Comparison of ENCODE assay signal across 15 cellular contexts in the genomic region with DNA sequence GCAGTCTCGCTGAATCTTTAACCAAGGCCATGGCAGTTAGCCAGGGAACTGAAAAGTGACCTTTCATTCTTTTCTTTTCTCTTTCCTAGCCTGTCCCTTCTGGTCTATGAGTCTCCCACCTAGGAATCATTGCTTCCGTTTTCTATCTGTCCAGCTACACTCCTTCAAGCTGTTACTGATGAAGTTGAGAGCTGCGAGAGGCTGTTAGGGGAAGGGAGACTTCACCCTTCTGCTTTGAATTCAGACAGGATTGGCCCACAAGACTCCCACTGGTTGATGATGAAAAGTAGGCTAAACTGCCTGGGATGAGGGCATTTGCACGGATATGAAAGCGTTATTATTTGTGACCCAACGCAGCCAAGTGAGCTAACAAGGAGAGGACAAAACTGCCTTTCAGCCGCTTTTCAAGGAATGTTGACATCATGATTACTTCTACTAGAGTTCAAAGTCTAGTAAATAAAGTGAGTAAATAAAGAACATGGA. TPM values are rescaled to one million over a fixed set of nuclear protein-coding genes. Genes with fewer than 3 reads are reported as not detected.
DNase-seq lines count a peak whose midpoint lies in the region; ATAC-seq and TF ChIP-seq lines count a peak whose summit lies in the region.
"Had no signal": no experiment of that assay in that cellular context is flagged by ENCODE, and none has a peak within 500 bp of the region (broad histone marks: within the 10 kb centered on the region; RNA-seq: fewer than 3 reads in every experiment).

No MANE protein-coding gene starts in this region.

- no peaks in the 10 kb centered on the region for H3K9me3 ChIP-seq in body of pancreas
- H3K9me3 ChIP-seq: spleen had no signal

- DNase-seq in Caki2 (ENCODE audit: low read depth) (peak; percentile 41), body of pancreas (peak; percentile 45 to 61 (median 53)), left lobe of liver (ENCODE audit: low spot score) (no peak), retinal pigment epithelial cell (ENCODE audit: low read depth) (no peak), HT-29 (ENCODE audit: low spot score) (no peak), activated gamma-delta T cell (lab: John Stamatoyannopoulos, UW) (no peak), dedifferentiated amniotic fluid mesenchymal stem cell (ENCODE audit: extremely low spot score) (no peak)
- DNase-seq: activated T-cell treated with anti-CD3 and anti-CD28 coated beads, Interleukin-2, amount 50 U/mL, for 24 hours; DND-41; NCI-H1436 treated with DMSO at 0.1 percent for 48 hours; spleen had no signal

- peak overlapping the region; percentile 48 to 87 (median 81) for H3K27ac ChIP-seq in body of pancreas
- H3K27ac ChIP-seq: spleen had no signal

- peaks cover 59% of the 10 kb centered on the region for H3K4me1 ChIP-seq in body of pancreas

- H3K4me3 ChIP-seq in body of pancreas (no peak overlapping the region), retinal pigment epithelial cell (ENCODE audit: low read length) (peak overlapping the region; percentile 1)
- H3K4me3 ChIP-seq: K562, spleen had no signal

- H3K36me3 ChIP-seq in body of pancreas (replicated peaks in 1 of 2; ENCODE audit: insufficient read depth in 1 of 2, low read depth in 2 of 2) = no peaks in the 10 kb centered on the region

- ATAC-seq in body of pancreas = peak; percentile 77
- ATAC-seq in left lobe of liver = peak; percentile 70
- no peak for ATAC-seq in GM21381 (IDR thresholded peaks at IDR 0.05; ENCODE audit: unreplicated experiment)
- ATAC-seq: HCT116, K562 had no signal

- TF ChIP-seq POLR2A in body of pancreas (IDR thresholded peaks at IDR 0.05) = peak in 2 of 3 donors; percentile 12 to 40

- intact Hi-C loops in body of pancreas (cut with DNase I) = no loop called here

- WGBS in body of pancreas, 2 donors = 12 to 21% methylated on average over 7 of the region's 7 CpGs

- in situ Hi-C loops in Caki2 (cut with HindIII; ENCODE audit: low pct_unique_long_range_greater_than_20kb, low sequenced_read_pairs) = no loop called here

- no peak for TF ChIP-seq CTCF in body of pancreas (IDR thresholded peaks at IDR 0.05)
- no peak for TF ChIP-seq CTCF in retinal pigment epithelial cell (conservative IDR thresholded peaks at IDR 0.05; ENCODE audit: low read depth, low read length)

- no peaks in the 10 kb centered on the region for H3K27me3 ChIP-seq in body of pancreas
- H3K27me3 ChIP-seq: spleen had no signal

RNA-seq across cellular contexts. Expression of gene EIF4E3, which starts 30.2 kb away (rescaled TPM):
- total RNA-seq in Caki2 (2014; rRNA removed; shearing (Covaris generic); ENCODE audit: low replicate concordance) = 4.7 and 9.0 TPM in 2 replicates
- total RNA-seq in body of pancreas = 1 to 10 TPM; 8.2 to 9.6 TPM
- 7.6 TPM for total RNA-seq in left lobe of liver
- 0.21 and 0.28 TPM in 2 replicates for total RNA-seq in HT-29 (2014; rRNA removed; shearing (Covaris generic))

RNA-seq across cellular contexts. Expression of gene GPR27, which starts 58.6 kb away (rescaled TPM):
- 9.0 and 12.1 TPM in 2 replicates for total RNA-seq in Caki2 (2014; rRNA removed; shearing (Covaris generic); ENCODE audit: low replicate concordance)
- total RNA-seq in body of pancreas = 1 to 10 TPM in 1 of 2 donors, under 1 TPM in 1; 0.33 to 2.3 TPM
- 0.10 TPM for total RNA-seq in left lobe of liver
- not detected in 2 replicates for total RNA-seq in HT-29 (2014; rRNA removed; shearing (Covaris generic))
- total RNA-seq: K562, myocyte had no signal

Comparison
In these comparisons a context has a peak if more than half of its experiments do, and no peak if none do; other contexts are left out.
1. DNase-seq: peak in Caki2 (single experiment) and body of pancreas (4 of 4); none in left lobe of liver (single experiment), retinal pigment epithelial cell (single experiment), HT-29 (single experiment), activated gamma-delta T cell (single experiment) and dedifferentiated amniotic fluid mesenchymal stem cell (single experiment).